In the genomic region with DNA sequence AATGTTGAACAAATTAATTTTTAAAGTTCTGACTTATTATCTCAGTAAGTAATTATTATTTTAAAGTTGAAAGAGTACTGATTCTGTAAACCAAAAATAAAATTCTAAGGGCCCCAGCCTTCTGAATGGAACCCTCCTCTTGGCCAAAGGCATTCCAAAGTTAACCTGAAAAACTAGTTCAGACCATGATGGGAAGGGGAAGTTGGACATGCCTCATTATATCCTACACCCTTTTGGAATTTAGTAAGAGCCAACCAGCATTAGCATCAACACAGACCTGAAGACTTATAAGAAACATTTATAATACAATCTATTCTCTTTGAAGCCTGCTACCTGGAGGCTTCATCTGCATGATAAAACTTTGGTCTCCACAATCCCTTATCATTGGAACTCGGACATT, we compare ENCODE assay signal across 23 cellular contexts. TPM values are rescaled to one million over a fixed set of nuclear protein-coding genes. Genes with fewer than 3 reads are reported as not detected.
DNase-seq lines count a peak whose midpoint lies in the region; ATAC-seq and TF ChIP-seq lines count a peak whose summit lies in the region.
"Had no signal": no experiment of that assay in that cellular context is flagged by ENCODE, and none has a peak within 500 bp of the region (broad histone marks: within the 10 kb centered on the region; RNA-seq: fewer than 3 reads in every experiment).

No MANE protein-coding gene starts in this region.

- intact Hi-C loops in left ventricle myocardium superior (cut with micrococcal nuclease) (no loop called here), PC-3 (cut with micrococcal nuclease) (no loop called here)
- intact Hi-C loops in naive thymus-derived CD4-positive, alpha-beta T cell (cut with micrococcal nuclease) = no loop called here
- intact Hi-C loops in activated CD4-positive, alpha-beta memory T cell treated with anti-CD3 and anti-CD28 coated beads for 36 hours (cut with micrococcal nuclease) = no loop called here

- no peak for DNase-seq in cardiac muscle cell (ENCODE audit: low read depth in 1 of 2, low spot score in 1 of 2)
- DNase-seq in left ventricle myocardium superior = no peak
- DNase-seq in PC-3 = peak; percentile 45
- peak; percentile 45 for DNase-seq in epithelial cell of esophagus (ENCODE audit: low read depth)
- DNase-seq in NCI-H187 (lab: John Stamatoyannopoulos, UW) = no peak
- DNase-seq in naive thymus-derived CD4-positive, alpha-beta T cell = no peak
- no peak for DNase-seq in activated CD4-positive, alpha-beta memory T cell treated with anti-CD3 and anti-CD28 coated beads for 36 hours
- DNase-seq: ACHN; BE2C; C1 segment of cervical spinal cord; CD4-positive, CD25-positive, alpha-beta regulatory T cell; CD8-positive, alpha-beta memory T cell; COR-L47; DMS 273 treated with DMSO at 0.1 percent for 48 hours; DMS53; DND-41; EL; GDM1; HFFc6 had no signal

- no peak for ATAC-seq in left ventricle myocardium superior
- ATAC-seq in PC-3 = no peak
- no peak for ATAC-seq in naive thymus-derived CD4-positive, alpha-beta T cell
- ATAC-seq: GM23338, HCT116, HepG2 had no signal

- H3K36me3 Mint-ChIP-seq in naive thymus-derived CD4-positive, alpha-beta T cell = peaks cover 0 to 4% (median 0%) of the 10 kb centered on the region in 5 donors
- no peaks in the 10 kb centered on the region for H3K36me3 Mint-ChIP-seq in activated CD4-positive, alpha-beta memory T cell treated with anti-CD3 and anti-CD28 coated beads for 36 hours
- H3K36me3 Mint-ChIP-seq: CD4-positive, CD25-positive, alpha-beta regulatory T cell; CD8-positive, alpha-beta memory T cell had no signal

- no peaks in the 10 kb centered on the region for H3K9me2 ChIP-seq in PC-3 (replicated peaks; ENCODE audit: low read length)

- H3K27me3 Mint-ChIP-seq in naive thymus-derived CD4-positive, alpha-beta T cell = peaks cover 0 to 5% (median 0%) of the 10 kb centered on the region in 5 donors
- H3K27me3 Mint-ChIP-seq in activated CD4-positive, alpha-beta memory T cell treated with anti-CD3 and anti-CD28 coated beads for 36 hours = no peaks in the 10 kb centered on the region
- H3K27me3 Mint-ChIP-seq: IgD-negative memory B cell had no signal

- H3K9me3 Mint-ChIP-seq in naive thymus-derived CD4-positive, alpha-beta T cell = peaks cover 0 to 3% (median 0%) of the 10 kb centered on the region in 11 donors
- no peaks in the 10 kb centered on the region for H3K9me3 Mint-ChIP-seq in activated CD4-positive, alpha-beta memory T cell treated with anti-CD3 and anti-CD28 coated beads for 36 hours
- H3K9me3 Mint-ChIP-seq: CD8-positive, alpha-beta memory T cell; HFFc6; IgD-negative memory B cell had no signal

- no peak overlapping the region for H3K27ac Mint-ChIP-seq in naive thymus-derived CD4-positive, alpha-beta T cell
- no peak overlapping the region for H3K27ac Mint-ChIP-seq in activated CD4-positive, alpha-beta memory T cell treated with anti-CD3 and anti-CD28 coated beads for 36 hours
- H3K27ac Mint-ChIP-seq: CD4-positive, CD25-positive, alpha-beta regulatory T cell; CD8-positive, alpha-beta memory T cell; GM23338; HFFc6; IgD-negative memory B cell had no signal

- no peak overlapping the region for H3K9ac ChIP-seq in PC-3 (ENCODE audit: low read length)

- H3K4me2 ChIP-seq in PC-3 (ENCODE audit: low read length) = peak overlapping the region; percentile 2; the same call in 1 of the 2 replicates
- H3K4me2 ChIP-seq: GM23338 had no signal

- H3K9me3 ChIP-seq in cardiac muscle cell (ENCODE audit: low read depth) = no peaks in the 10 kb centered on the region
- H3K9me3 ChIP-seq in PC-3 (ENCODE audit: low read length) = no peaks in the 10 kb centered on the region
- no peaks in the 10 kb centered on the region for H3K9me3 ChIP-seq in naive thymus-derived CD4-positive, alpha-beta T cell (ENCODE audit: control insufficient read depth in 2 of 3, low read length in 3 of 3)
- H3K9me3 ChIP-seq: BE2C had no signal

- peaks cover 6% of the 10 kb centered on the region for H3F3A ChIP-seq in PC-3 (ENCODE audit: low read length, unreplicated experiment)

- TF ChIP-seq CTCF in cardiac muscle cell (IDR thresholded peaks at IDR 0.05; ENCODE audit: low read depth, low read length) = no peak
- TF ChIP-seq CTCF in PC-3 (conservative IDR thresholded peaks at IDR 0.05; ENCODE audit: low read depth, low read length) = no peak
- no peak for TF ChIP-seq CTCF in epithelial cell of esophagus (IDR thresholded peaks at IDR 0.05; ENCODE audit: insufficient read depth, low read depth, low read length, missing control alignments)

- no peak overlapping the region for H3K4me3 Mint-ChIP-seq in naive thymus-derived CD4-positive, alpha-beta T cell
- H3K4me3 Mint-ChIP-seq in activated CD4-positive, alpha-beta memory T cell treated with anti-CD3 and anti-CD28 coated beads for 36 hours = no peak overlapping the region
- H3K4me3 Mint-ChIP-seq: CD4-positive, CD25-positive, alpha-beta regulatory T cell; CD8-positive, alpha-beta memory T cell; GM23338; HFFc6; IgD-negative memory B cell had no signal

- H4K20me1 ChIP-seq in PC-3 (ENCODE audit: low read length) = no peaks in the 10 kb centered on the region

- POLR2A ChIA-PET in PC-3 (lab: Charles Lee; ENCODE audit: unreplicated experiment) = no interaction called here
- POLR2A ChIA-PET in naive thymus-derived CD4-positive, alpha-beta T cell (lab: Charles Lee) = no interaction called here
- POLR2A ChIA-PET in activated CD4-positive, alpha-beta memory T cell treated with anti-CD3 and anti-CD28 coated beads for 36 hours (lab: Charles Lee) = no interaction called here

- no TSS peak for BruUV-seq in PC-3 (replicated peaks; lab: Mats Ljungman, UMichigan)

- H3K27ac ChIP-seq in cardiac muscle cell = peak overlapping the region; percentile 19
- no peak overlapping the region for H3K27ac ChIP-seq in PC-3 (ENCODE audit: low read length)
- no peak overlapping the region for H3K27ac ChIP-seq in naive thymus-derived CD4-positive, alpha-beta T cell (ENCODE audit: low read depth, low read length)

- CTCF ChIA-PET in PC-3 (lab: Charles Lee) = no interaction called here
- CTCF ChIA-PET in naive thymus-derived CD4-positive, alpha-beta T cell (lab: Charles Lee) = no interaction called here
- CTCF ChIA-PET in activated CD4-positive, alpha-beta memory T cell treated with anti-CD3 and anti-CD28 coated beads for 36 hours (lab: Charles Lee) = no interaction called here

- no peaks in the 10 kb centered on the region for H3K4me1 Mint-ChIP-seq in naive thymus-derived CD4-positive, alpha-beta T cell
- H3K4me1 Mint-ChIP-seq in activated CD4-positive, alpha-beta memory T cell treated with anti-CD3 and anti-CD28 coated beads for 36 hours (ENCODE audit: low read depth) = no peaks in the 10 kb centered on the region
- H3K4me1 Mint-ChIP-seq: CD4-positive, CD25-positive, alpha-beta regulatory T cell; CD8-positive, alpha-beta memory T cell had no signal

- peaks cover 70% of the 10 kb centered on the region for H3K79me2 ChIP-seq in PC-3 (ENCODE audit: low read length)

- H3K4me1 ChIP-seq in cardiac muscle cell (ENCODE audit: low read depth) (peaks cover 10% of the 10 kb centered on the region), PC-3 (ENCODE audit: insufficient read depth, low read length) (peaks cover 47% of the 10 kb centered on the region)
- no peaks in the 10 kb centered on the region for H3K4me1 ChIP-seq in naive thymus-derived CD4-positive, alpha-beta T cell (ENCODE audit: control insufficient read depth in 2 of 2, insufficient read depth in 2 of 2, low read length in 2 of 2)
- H3K4me1 ChIP-seq: BE2C had no signal

- H3K4me3 ChIP-seq in cardiac muscle cell = no peak overlapping the region
- H3K4me3 ChIP-seq in PC-3 (ENCODE audit: low read length) = no peak overlapping the region
- H3K4me3 ChIP-seq in epithelial cell of esophagus (ENCODE audit: low read length) = no peak overlapping the region
- no peak overlapping the region for H3K4me3 ChIP-seq in naive thymus-derived CD4-positive, alpha-beta T cell (ENCODE audit: low read length)
- H3K4me3 ChIP-seq: GM23338 had no signal

- no peak overlapping the region for H2AFZ ChIP-seq in PC-3 (ENCODE audit: low read length)
- H2AFZ ChIP-seq: GM23338 had no signal

- no peaks in the 10 kb centered on the region for H3K36me3 ChIP-seq in cardiac muscle cell
- no peaks in the 10 kb centered on the region for H3K36me3 ChIP-seq in PC-3 (ENCODE audit: low read depth, low read length)
- H3K36me3 ChIP-seq in naive thymus-derived CD4-positive, alpha-beta T cell (ENCODE audit: control insufficient read depth in 2 of 3, insufficient read depth in 3 of 3, low read length in 3 of 3) = no peaks in the 10 kb centered on the region
- H3K36me3 ChIP-seq: BE2C had no signal

- H3K27me3 ChIP-seq in cardiac muscle cell (no peaks in the 10 kb centered on the region), PC-3 (ENCODE audit: low read length) (no peaks in the 10 kb centered on the region)
- no peaks in the 10 kb centered on the region for H3K27me3 ChIP-seq in naive thymus-derived CD4-positive, alpha-beta T cell (ENCODE audit: control insufficient read depth in 2 of 2, insufficient read depth in 2 of 2, low read length in 2 of 2)
- H3K27me3 ChIP-seq: BE2C had no signal

RNA-seq across cellular contexts. Expression of gene LGR4, which starts 18.9 kb away (rescaled TPM):
- total RNA-seq in cardiac muscle cell (84.2 and 89.3 TPM in 2 replicates), left ventricle myocardium superior (43.5 TPM), PC-3 (2014; rRNA removed) (13.5 and 14.5 TPM in 2 replicates)
- 52.4 and 66.1 TPM in 2 replicates for polyA plus RNA-seq in cardiac muscle cell
- total RNA-seq in naive thymus-derived CD4-positive, alpha-beta T cell = 1 to 10 TPM in 2 of 5 experiments, under 1 TPM in 3; 0.05 to 1.5 (median 0.95) TPM
- polyA plus RNA-seq in naive thymus-derived CD4-positive, alpha-beta T cell = under 1 TPM; 0.05 to 0.07 TPM
- under 1 TPM; 0.22 to 0.67 TPM for total RNA-seq in activated CD4-positive, alpha-beta memory T cell treated with anti-CD3 and anti-CD28 coated beads for 36 hours

RNA-seq across cellular contexts. Expression of gene LIN7C, which starts 52.9 kb away (rescaled TPM):
- total RNA-seq in cardiac muscle cell = 13.6 and 18.8 TPM in 2 replicates
- polyA plus RNA-seq in cardiac muscle cell = 13.1 and 30.1 TPM in 2 replicates
- 18.3 TPM for total RNA-seq in left ventricle myocardium superior
- total RNA-seq in PC-3 (2014; rRNA removed) = 21.7 and 26.6 TPM in 2 replicates
- total RNA-seq in naive thymus-derived CD4-positive, alpha-beta T cell = 10 to 100 TPM; 21.4 to 31.3 (median 25.4) TPM
- polyA plus RNA-seq in naive thymus-derived CD4-positive, alpha-beta T cell = 10 to 100 TPM; 11.5 to 12.9 TPM
- 10 to 100 TPM; 27.6 to 28.7 TPM for total RNA-seq in activated CD4-positive, alpha-beta memory T cell treated with anti-CD3 and anti-CD28 coated beads for 36 hours

Comparison
In these comparisons a context has a peak if more than half of its experiments do, and no peak if none do; other contexts are left out.
1. DNase-seq: peak in PC-3 (single experiment) and epithelial cell of esophagus (single experiment); none in cardiac muscle cell (0 of 2), left ventricle myocardium superior (single experiment), NCI-H187 (0 of 2), naive thymus-derived CD4-positive, alpha-beta T cell (0 of 9) and activated CD4-positive, alpha-beta memory T cell treated with anti-CD3 and anti-CD28 coated beads for 36 hours (single experiment).